Comparison of ENCODE assay signal across 18 cellular contexts in genomic region chr1:169127305-169127704, GRCh38.
"Had no signal": no experiment of that assay in that cellular context is flagged by ENCODE, and none has a peak within 500 bp of the region (broad histone marks: within the 10 kb centered on the region; RNA-seq: fewer than 3 reads in every experiment).

No MANE protein-coding gene starts in this region.

- FAIRE-seq: islet of Langerhans, pancreas, urothelium cell line had no signal

- H3K4me1 Mint-ChIP-seq: naive thymus-derived CD4-positive, alpha-beta T cell; neural crest cell had no signal

- H3K27me3 Mint-ChIP-seq: naive thymus-derived CD4-positive, alpha-beta T cell; type B pancreatic cell had no signal

- H3K27me3 ChIP-seq: colonic mucosa, foreskin keratinocyte, pancreas, sigmoid colon had no signal

- H3K9me3 Mint-ChIP-seq: naive thymus-derived CD4-positive, alpha-beta T cell; neural crest cell; type B pancreatic cell had no signal

- H3K9me3 ChIP-seq: colonic mucosa, pancreas, sigmoid colon had no signal

- DNase-seq: colonic mucosa; dermis blood vessel endothelial cell; foreskin keratinocyte; head of caudate nucleus; hippocampal formation; kidney glomerular epithelial cell; mesendoderm; naive thymus-derived CD4-positive, alpha-beta T cell; nucleus accumbens; pancreas; sigmoid colon; stimulated activated CD4-positive, alpha-beta T cell treated with anti-CD3 and anti-CD28 coated beads, Interleukin-12 subunit alpha, Interleukin-12 subunit beta, amount 100 ng/mL, for 4 hours; stimulated activated naive CD4-positive, alpha-beta T cell had no signal

- H3K27ac Mint-ChIP-seq: naive thymus-derived CD4-positive, alpha-beta T cell had no signal

- H3K27ac ChIP-seq: colonic mucosa, foreskin keratinocyte, pancreas had no signal

- H3K4me1 ChIP-seq: colonic mucosa had no signal

- ATAC-seq: foreskin keratinocyte; naive thymus-derived CD4-positive, alpha-beta T cell; pancreas had no signal

- H3K4me3 ChIP-seq: colonic mucosa, pancreas, sigmoid colon, skin epidermis had no signal

- H3K4me3 Mint-ChIP-seq: naive thymus-derived CD4-positive, alpha-beta T cell; neural crest cell; type B pancreatic cell had no signal
